In the genomic region with DNA sequence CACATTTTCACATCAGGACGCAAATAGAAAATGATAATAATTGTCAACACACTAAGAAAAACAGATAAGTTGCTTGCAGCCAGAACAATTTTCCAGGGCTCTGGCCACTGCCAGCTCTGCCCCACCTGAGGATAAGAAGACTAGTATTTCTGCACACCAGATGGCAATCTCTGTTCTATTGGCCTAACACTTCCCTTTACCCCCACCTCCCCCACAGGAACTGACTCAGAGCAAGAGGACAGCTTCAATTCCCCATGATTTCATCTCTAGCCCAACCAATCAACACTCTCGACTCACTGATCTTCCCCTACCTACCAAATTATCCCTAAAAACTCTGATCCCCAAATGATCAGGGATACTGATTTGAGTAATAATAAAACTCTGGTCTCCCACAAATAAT, we compare ENCODE assay signal across 1 cellular context.
TF ChIP-seq lines count a peak whose summit lies in the region.

No MANE protein-coding gene starts in this region.

TF ChIP-seq in SK-N-SH, 30 proteins besides CTCF, POLR2A, EP300 and RAD21 (continued from another document):
- TF ChIP-seq, protein P1, sequence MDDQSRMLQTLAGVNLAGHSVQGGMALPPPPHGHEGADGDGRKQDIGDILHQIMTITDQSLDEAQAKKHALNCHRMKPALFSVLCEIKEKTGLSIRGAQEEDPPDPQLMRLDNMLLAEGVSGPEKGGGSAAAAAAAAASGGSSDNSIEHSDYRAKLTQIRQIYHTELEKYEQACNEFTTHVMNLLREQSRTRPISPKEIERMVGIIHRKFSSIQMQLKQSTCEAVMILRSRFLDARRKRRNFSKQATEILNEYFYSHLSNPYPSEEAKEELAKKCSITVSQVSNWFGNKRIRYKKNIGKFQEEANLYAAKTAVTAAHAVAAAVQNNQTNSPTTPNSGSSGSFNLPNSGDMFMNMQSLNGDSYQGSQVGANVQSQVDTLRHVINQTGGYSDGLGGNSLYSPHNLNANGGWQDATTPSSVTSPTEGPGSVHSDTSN (IDR thresholded peaks at IDR 0.05) = no peak
- TF ChIP-seq NFIC (IDR thresholded peaks at IDR 0.05; ENCODE audit: borderline replicate concordance) = no peak
- TF ChIP-seq, protein P2, sequence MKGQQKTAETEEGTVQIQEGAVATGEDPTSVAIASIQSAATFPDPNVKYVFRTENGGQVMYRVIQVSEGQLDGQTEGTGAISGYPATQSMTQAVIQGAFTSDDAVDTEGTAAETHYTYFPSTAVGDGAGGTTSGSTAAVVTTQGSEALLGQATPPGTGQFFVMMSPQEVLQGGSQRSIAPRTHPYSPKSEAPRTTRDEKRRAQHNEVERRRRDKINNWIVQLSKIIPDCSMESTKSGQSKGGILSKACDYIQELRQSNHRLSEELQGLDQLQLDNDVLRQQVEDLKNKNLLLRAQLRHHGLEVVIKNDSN (IDR thresholded peaks at IDR 0.05; ENCODE audit: borderline replicate concordance, low read depth) = no peak
- no peak for TF ChIP-seq POLR2AphosphoS5 (IDR thresholded peaks at IDR 0.05; ENCODE audit: low read depth, low read length)
- TF ChIP-seq, protein P3, sequence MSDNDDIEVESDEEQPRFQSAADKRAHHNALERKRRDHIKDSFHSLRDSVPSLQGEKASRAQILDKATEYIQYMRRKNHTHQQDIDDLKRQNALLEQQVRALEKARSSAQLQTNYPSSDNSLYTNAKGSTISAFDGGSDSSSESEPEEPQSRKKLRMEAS (IDR thresholded peaks at IDR 0.05; ENCODE audit: low read depth) = no peak
- TF ChIP-seq, protein P4, sequence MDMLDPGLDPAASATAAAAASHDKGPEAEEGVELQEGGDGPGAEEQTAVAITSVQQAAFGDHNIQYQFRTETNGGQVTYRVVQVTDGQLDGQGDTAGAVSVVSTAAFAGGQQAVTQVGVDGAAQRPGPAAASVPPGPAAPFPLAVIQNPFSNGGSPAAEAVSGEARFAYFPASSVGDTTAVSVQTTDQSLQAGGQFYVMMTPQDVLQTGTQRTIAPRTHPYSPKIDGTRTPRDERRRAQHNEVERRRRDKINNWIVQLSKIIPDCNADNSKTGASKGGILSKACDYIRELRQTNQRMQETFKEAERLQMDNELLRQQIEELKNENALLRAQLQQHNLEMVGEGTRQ (IDR thresholded peaks at IDR 0.05; ENCODE audit: borderline replicate concordance, low read depth, low read length) = no peak
- no peak for TF ChIP-seq CHD2 (IDR thresholded peaks at IDR 0.05; ENCODE audit: low read length, partially characterized antibody)
- no peak for TF ChIP-seq YY1 (IDR thresholded peaks at IDR 0.05; ENCODE audit: low read depth)
TF ChIP-seq in SK-N-SH: peak in this region for 0.
